Comparison of ENCODE assay signal across 33 cellular contexts in the genomic region with DNA sequence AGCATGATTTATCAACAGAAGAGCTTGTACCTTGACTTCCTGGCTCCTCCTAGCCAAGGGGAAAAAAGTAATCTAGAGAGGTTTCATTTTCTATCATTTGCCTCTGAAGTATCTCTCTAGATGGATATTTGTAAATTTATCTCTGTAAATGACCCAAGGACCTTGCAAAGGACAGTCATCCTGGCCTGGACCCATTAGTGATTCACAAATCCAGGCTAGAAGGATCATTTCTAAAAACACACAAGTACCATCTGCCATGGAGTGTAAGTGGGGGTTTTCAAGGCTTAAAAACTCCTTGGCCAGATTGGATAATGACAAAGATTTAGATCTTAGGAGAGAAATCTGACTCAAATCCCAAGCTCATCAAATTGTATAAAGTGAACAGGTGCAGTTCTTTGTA. TPM values are rescaled to one million over a fixed set of nuclear protein-coding genes. Genes with fewer than 3 reads are reported as not detected.
"Had no signal": no experiment of that assay in that cellular context is flagged by ENCODE, and none has a peak within 500 bp of the region (broad histone marks: within the 10 kb centered on the region; RNA-seq: fewer than 3 reads in every experiment).

No MANE protein-coding gene starts in this region.

- H3K36me3 Mint-ChIP-seq: activated naive CD4-positive, alpha-beta T cell treated with anti-CD3 and anti-CD28 coated beads, Interleukin-2, amount 50 U/mL, for 24 hours; activated naive CD8-positive, alpha-beta T cell treated with anti-CD3 and anti-CD28 coated beads, Interleukin-2, amount 10 ng/mL, durations not matched to agents 7 days and 5 days had no signal

- ATAC-seq: activated CD4-positive, CD25-positive, alpha-beta regulatory T cell treated with anti-CD3 and anti-CD28 coated beads, Interleukin-2, amount 50 U/mL, for 24 hours; activated T-helper 17 cell treated with anti-CD3 and anti-CD28 coated beads, Interleukin-2, amount 50 U/mL, for 72 hours; Panc1; WTC11 had no signal

- FAIRE-seq: bronchial epithelial cell had no signal

- H3K4me3 Mint-ChIP-seq: activated CD4-positive, alpha-beta memory T cell treated with anti-CD3 and anti-CD28 coated beads, Interleukin-2, amount 10 ng/mL, durations not matched to agents 7 days and 5 days; activated naive CD4-positive, alpha-beta T cell treated with anti-CD3 and anti-CD28 coated beads, Interleukin-2, amount 50 U/mL, for 24 hours; activated naive CD8-positive, alpha-beta T cell treated with anti-CD3 and anti-CD28 coated beads, Interleukin-2, amount 10 ng/mL, durations not matched to agents 7 days and 5 days; activated T-cell treated with anti-CD3 and anti-CD28 coated beads, Interleukin-2, amount 50 U/mL, for 72 hours; activated T-helper 17 cell treated with anti-CD3 and anti-CD28 coated beads, Interleukin-2, amount 50 U/mL, for 72 hours; brain; WTC11 had no signal

- H3K27me3 ChIP-seq: SJCRH30 had no signal

- H3K36me3 ChIP-seq: SJCRH30 had no signal

- H3K9me3 Mint-ChIP-seq: activated CD4-positive, alpha-beta memory T cell treated with anti-CD3 and anti-CD28 coated beads, Interleukin-2, amount 10 ng/mL, durations not matched to agents 7 days and 5 days; activated naive CD4-positive, alpha-beta T cell treated with anti-CD3 and anti-CD28 coated beads, Interleukin-2, amount 50 U/mL, for 24 hours; activated naive CD8-positive, alpha-beta T cell treated with anti-CD3 and anti-CD28 coated beads, Interleukin-2, amount 10 ng/mL, durations not matched to agents 7 days and 5 days; activated T-helper 17 cell treated with anti-CD3 and anti-CD28 coated beads, Interleukin-2, amount 50 U/mL, for 72 hours had no signal

- H3K27ac Mint-ChIP-seq: activated CD4-positive, alpha-beta memory T cell treated with anti-CD3 and anti-CD28 coated beads, Interleukin-2, amount 10 ng/mL, durations not matched to agents 7 days and 5 days; activated naive CD4-positive, alpha-beta T cell treated with anti-CD3 and anti-CD28 coated beads, Interleukin-2, amount 50 U/mL, for 24 hours; activated naive CD8-positive, alpha-beta T cell treated with anti-CD3 and anti-CD28 coated beads, Interleukin-2, amount 10 ng/mL, durations not matched to agents 7 days and 5 days; activated T-cell treated with anti-CD3 and anti-CD28 coated beads, Interleukin-2, amount 50 U/mL, for 72 hours; activated T-helper 17 cell treated with anti-CD3 and anti-CD28 coated beads, Interleukin-2, amount 50 U/mL, for 72 hours; brain; WTC11 had no signal

- H3K4me1 ChIP-seq: SJCRH30 had no signal

- H3K4me3 ChIP-seq: SJCRH30, SK-N-MC had no signal

- DNase-seq: activated CD4-positive, alpha-beta memory T cell treated with anti-CD3 and anti-CD28 coated beads, Interleukin-2, amount 10 ng/mL, durations not matched to agents 7 days and 5 days; activated CD4-positive, alpha-beta T cell treated with anti-CD3 and anti-CD28 coated beads for 4 hours; activated CD8-positive, alpha-beta memory T cell treated with anti-CD3 and anti-CD28 coated beads for 24 hours; activated effector memory CD4-positive, alpha-beta T cell treated with anti-CD3 and anti-CD28 coated beads, Interleukin-2, amount 50 U/mL, for 16 hours; activated naive CD4-positive, alpha-beta T cell treated with Interleukin-2 at 50 U/mL for 16 hours; activated naive CD8-positive, alpha-beta T cell treated with anti-CD3 and anti-CD28 coated beads, Interleukin-2, amount 10 ng/mL, durations not matched to agents 7 days and 5 days; activated T-cell treated with anti-CD3 and anti-CD28 coated beads, Interleukin-2, amount 50 U/mL, for 1 hour; activated T-cell treated with anti-CD3 and anti-CD28 coated beads, Interleukin-2, amount 50 U/mL, for 72 hours; anterior cingulate cortex; caudate nucleus; cerebellar nuclear complex; cortex of kidney; NCI-H1092 treated with DMSO at 0.1 percent for 48 hours; NCI-H1417; NCI-H187 treated with DMSO at 0.1 percent for 48 hours; NCI-H2081; NCI-H345; NCI-H526 treated with DMSO at 0.1 percent for 48 hours; NCI-H774; SHP77; SJCRH30; T1000 had no signal

- H3K9me3 ChIP-seq: SJCRH30 had no signal

- H3K27ac ChIP-seq: SJCRH30, SK-N-MC had no signal

- H3K4me1 Mint-ChIP-seq: activated CD4-positive, alpha-beta memory T cell treated with anti-CD3 and anti-CD28 coated beads, Interleukin-2, amount 10 ng/mL, durations not matched to agents 7 days and 5 days; activated naive CD4-positive, alpha-beta T cell treated with anti-CD3 and anti-CD28 coated beads, Interleukin-2, amount 50 U/mL, for 24 hours; activated T-helper 17 cell treated with anti-CD3 and anti-CD28 coated beads, Interleukin-2, amount 50 U/mL, for 72 hours; brain had no signal

RNA-seq across cellular contexts. Expression of a gene that starts 8.1 kb away (rescaled TPM):
- total RNA-seq: activated CD4-positive, alpha-beta memory T cell treated with anti-CD3 and anti-CD28 coated beads, Interleukin-2, amount 10 ng/mL, durations not matched to agents 7 days and 5 days; activated naive CD8-positive, alpha-beta T cell treated with anti-CD3 and anti-CD28 coated beads, Interleukin-2, amount 10 ng/mL, durations not matched to agents 7 days and 5 days; LHCN-M2; M059J; SJCRH30; T-helper 2 cell treated with Interferon-gamma antibody and Interleukin-4, amounts not matched to agents 100 ng/mL and 5 ng/mL, for 36 hours had no signal
